Comparison of ENCODE assay signal across 29 cellular contexts in genomic region chr12:43824207-43824775, GRCh38.
"Had no signal": no experiment of that assay in that cellular context is flagged by ENCODE, and none has a peak within 500 bp of the region (broad histone marks: within the 10 kb centered on the region; RNA-seq: fewer than 3 reads in every experiment).

No MANE protein-coding gene starts in this region.

- H3K36me3 ChIP-seq: ascending aorta, cardiac muscle cell, MG63, SJCRH30, WERI-Rb-1 had no signal

- H3K4me1 Mint-ChIP-seq: activated CD4-positive, alpha-beta T cell treated with anti-CD3 and anti-CD28 coated beads, Interleukin-2, amount 10 ng/mL, durations not matched to agents 24 days and 14 days; activated naive CD4-positive, alpha-beta T cell treated with anti-CD3 and anti-CD28 coated beads, Interleukin-2, amount 50 U/mL, for 24 hours; activated naive CD8-positive, alpha-beta T cell treated with anti-CD3 and anti-CD28 coated beads, Interleukin-2, amount 10 ng/mL, durations not matched to agents 7 days and 5 days; central memory CD8-positive, alpha-beta T cell had no signal

- H3K27ac ChIP-seq: ascending aorta, cardiac muscle cell, SJCRH30, SK-N-MC, WERI-Rb-1 had no signal

- DNase-seq: activated CD4-positive, alpha-beta T cell treated with anti-CD3 and anti-CD28 coated beads, Interleukin-2, amount 10 ng/mL, durations not matched to agents 24 days and 14 days; activated CD4-positive, alpha-beta T cell treated with anti-CD3 and anti-CD28 coated beads, Interleukin-2, amount 50 U/mL, for 48 hours; activated CD8-positive, alpha-beta T cell treated with anti-CD3 and anti-CD28 coated beads, Interleukin-2, amount 10 ng/mL, durations not matched to agents 7 days and 5 days; activated gamma-delta T cell; activated naive CD4-positive, alpha-beta T cell treated with Interleukin-2 at 50 U/mL for 16 hours; activated naive CD8-positive, alpha-beta T cell treated with anti-CD3 and anti-CD28 coated beads, Interleukin-2, amount 10 ng/mL, durations not matched to agents 7 days and 5 days; activated T-cell treated with anti-CD3 and anti-CD28 coated beads, Interleukin-2, amount 50 U/mL, for 24 hours; amygdala; Karpas-422; MG63; MV-4-11; NCI-H1092; NCI-H1436 treated with DMSO at 0.1 percent for 48 hours; NCI-H1694 treated with DMSO at 0.1 percent for 48 hours; NCI-H2029; NCI-H345; NCI-H524 treated with DMSO at 0.1 percent for 48 hours; NCI-H748 treated with DMSO at 0.1 percent for 48 hours; OCI-M1; Right ventricle myocardium superior; T1000; WERI-Rb-1 had no signal

- H3K9me3 ChIP-seq: ascending aorta, MG63, SJCRH30 had no signal

- H3K27me3 ChIP-seq: ascending aorta, cardiac muscle cell, MG63, SJCRH30 had no signal

- ATAC-seq: activated CD8-positive, alpha-beta T cell treated with anti-CD3 and anti-CD28 coated beads, Interleukin-2, amount 10 ng/mL, durations not matched to agents 7 days and 5 days had no signal

- H3K4me1 ChIP-seq: ascending aorta had no signal

- H3K27me3 Mint-ChIP-seq: activated naive CD4-positive, alpha-beta T cell treated with anti-CD3 and anti-CD28 coated beads, Interleukin-2, amount 50 U/mL, for 24 hours; activated T-cell treated with anti-CD3 and anti-CD28 coated beads, Interleukin-2, amount 50 U/mL, for 24 hours; central memory CD8-positive, alpha-beta T cell had no signal

- H3K27ac Mint-ChIP-seq: activated CD4-positive, alpha-beta T cell treated with anti-CD3 and anti-CD28 coated beads, Interleukin-2, amount 10 ng/mL, durations not matched to agents 24 days and 14 days; activated CD8-positive, alpha-beta T cell treated with anti-CD3 and anti-CD28 coated beads, Interleukin-2, amount 10 ng/mL, durations not matched to agents 7 days and 5 days; activated naive CD4-positive, alpha-beta T cell treated with anti-CD3 and anti-CD28 coated beads, Interleukin-2, amount 50 U/mL, for 24 hours; activated naive CD8-positive, alpha-beta T cell treated with anti-CD3 and anti-CD28 coated beads, Interleukin-2, amount 10 ng/mL, durations not matched to agents 7 days and 5 days; activated T-cell treated with anti-CD3 and anti-CD28 coated beads, Interleukin-2, amount 50 U/mL, for 24 hours; activated T-helper 2 cell treated with anti-CD3 and anti-CD28 coated beads, Interferon-gamma antibody, Interleukin-2, Interleukin-4, amounts not matched to agents 10 μg/mL and 5 μg/mL and 100 μg/mL, durations not matched to agents 14 hours and 24 hours and 36 hours had no signal

- H3K36me3 Mint-ChIP-seq: activated naive CD4-positive, alpha-beta T cell treated with anti-CD3 and anti-CD28 coated beads, Interleukin-2, amount 50 U/mL, for 24 hours; activated naive CD8-positive, alpha-beta T cell treated with anti-CD3 and anti-CD28 coated beads, Interleukin-2, amount 10 ng/mL, durations not matched to agents 7 days and 5 days had no signal

- H3K9me3 Mint-ChIP-seq: activated CD4-positive, alpha-beta T cell treated with anti-CD3 and anti-CD28 coated beads, Interleukin-2, amount 10 ng/mL, durations not matched to agents 24 days and 14 days; activated naive CD4-positive, alpha-beta T cell treated with anti-CD3 and anti-CD28 coated beads, Interleukin-2, amount 50 U/mL, for 24 hours; activated naive CD8-positive, alpha-beta T cell treated with anti-CD3 and anti-CD28 coated beads, Interleukin-2, amount 10 ng/mL, durations not matched to agents 7 days and 5 days; activated T-cell treated with anti-CD3 and anti-CD28 coated beads, Interleukin-2, amount 50 U/mL, for 24 hours; activated T-helper 2 cell treated with anti-CD3 and anti-CD28 coated beads, Interferon-gamma antibody, Interleukin-2, Interleukin-4, amounts not matched to agents 10 μg/mL and 5 μg/mL and 100 μg/mL, durations not matched to agents 14 hours and 24 hours and 36 hours; central memory CD8-positive, alpha-beta T cell had no signal

- H3K4me3 Mint-ChIP-seq: activated CD4-positive, alpha-beta T cell treated with anti-CD3 and anti-CD28 coated beads, Interleukin-2, amount 10 ng/mL, durations not matched to agents 24 days and 14 days; activated CD8-positive, alpha-beta T cell treated with anti-CD3 and anti-CD28 coated beads, Interleukin-2, amount 10 ng/mL, durations not matched to agents 7 days and 5 days; activated naive CD4-positive, alpha-beta T cell treated with anti-CD3 and anti-CD28 coated beads, Interleukin-2, amount 50 U/mL, for 24 hours; activated naive CD8-positive, alpha-beta T cell treated with anti-CD3 and anti-CD28 coated beads, Interleukin-2, amount 10 ng/mL, durations not matched to agents 7 days and 5 days; activated T-cell treated with anti-CD3 and anti-CD28 coated beads, Interleukin-2, amount 50 U/mL, for 24 hours; central memory CD8-positive, alpha-beta T cell had no signal

- H3K4me3 ChIP-seq: ascending aorta, cardiac muscle cell, MG63, SJCRH30, SK-N-MC had no signal
